17 cellular contexts compared by ENCODE assay signal in the genomic region with DNA sequence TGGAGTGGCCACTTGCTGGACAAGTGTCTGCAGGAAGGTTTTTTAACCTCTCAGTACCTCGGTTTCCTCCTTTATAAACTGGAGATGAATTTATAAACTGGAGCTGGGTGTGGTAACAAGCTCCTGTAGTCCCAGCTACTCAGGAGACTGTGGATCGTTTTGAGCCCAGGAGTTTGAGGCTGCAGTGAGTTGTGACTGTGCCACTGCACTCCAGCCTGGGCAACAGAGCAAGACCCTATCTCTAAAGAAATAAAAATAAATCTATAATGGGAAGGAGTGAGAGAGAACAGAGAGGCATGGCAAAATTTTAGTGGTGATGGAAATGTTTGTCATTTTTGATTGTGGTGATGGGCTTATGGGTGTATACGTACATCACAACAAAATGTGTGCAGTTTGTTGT. TPM values are rescaled to one million over a fixed set of nuclear protein-coding genes. Genes with fewer than 3 reads are reported as not detected.
DNase-seq lines count a peak whose midpoint lies in the region; ATAC-seq and TF ChIP-seq lines count a peak whose summit lies in the region.
"Had no signal": no experiment of that assay in that cellular context is flagged by ENCODE, and none has a peak within 500 bp of the region (broad histone marks: within the 10 kb centered on the region; RNA-seq: fewer than 3 reads in every experiment).

No MANE protein-coding gene starts in this region.

- H3K27ac Mint-ChIP-seq in Calu3 (ENCODE audit: unreplicated experiment) (peak overlapping the region; percentile 75), WTC11 (no peak overlapping the region)
- H3K27ac Mint-ChIP-seq in effector memory CD8-positive, alpha-beta T cell = peak overlapping the region; percentile 83 to 85
- no peak overlapping the region for H3K27ac Mint-ChIP-seq in stimulated activated effector memory CD8-positive, alpha-beta T cell treated with anti-CD3 and anti-CD28 coated beads, Interleukin-12 subunit alpha, Interleukin-12 subunit beta, amount 100 ng/mL, for 72 hours
- H3K27ac Mint-ChIP-seq: B cell, HFFc6 had no signal

- H3K4me3 Mint-ChIP-seq in Calu3 (ENCODE audit: low read depth, unreplicated experiment) = peak overlapping the region; percentile 96
- H3K4me3 Mint-ChIP-seq in WTC11 = no peak overlapping the region
- H3K4me3 Mint-ChIP-seq in effector memory CD8-positive, alpha-beta T cell = peak overlapping the region; percentile 95 to 96
- peak overlapping the region; percentile 93 for H3K4me3 Mint-ChIP-seq in stimulated activated effector memory CD8-positive, alpha-beta T cell treated with anti-CD3 and anti-CD28 coated beads, Interleukin-12 subunit alpha, Interleukin-12 subunit beta, amount 100 ng/mL, for 72 hours
- H3K4me3 Mint-ChIP-seq: HFFc6 had no signal

- BruUV-seq in Calu3 (replicated peaks; lab: Mats Ljungman, UMichigan) = TSS peak; percentile 20

- H3K36me3 Mint-ChIP-seq in Calu3 (ENCODE audit: insufficient read depth, unreplicated experiment) = peaks cover 44% of the 10 kb centered on the region
- H3K36me3 Mint-ChIP-seq in WTC11 = peaks cover 4% of the 10 kb centered on the region; the same call in 1 of the 2 replicates
- peaks cover 35% of the 10 kb centered on the region for H3K36me3 Mint-ChIP-seq in effector memory CD8-positive, alpha-beta T cell (ENCODE audit: insufficient read depth)
- H3K36me3 Mint-ChIP-seq in stimulated activated effector memory CD8-positive, alpha-beta T cell treated with anti-CD3 and anti-CD28 coated beads, Interleukin-12 subunit alpha, Interleukin-12 subunit beta, amount 100 ng/mL, for 72 hours = peaks cover 8% of the 10 kb centered on the region

- POLR2A ChIA-PET in WTC11 (lab: Charles Lee) = no interaction called here

- H3K4me1 Mint-ChIP-seq in Calu3 (ENCODE audit: low read depth, unreplicated experiment) = peaks cover 27% of the 10 kb centered on the region
- H3K4me1 Mint-ChIP-seq in WTC11 = peaks cover 25% of the 10 kb centered on the region
- H3K4me1 Mint-ChIP-seq in effector memory CD8-positive, alpha-beta T cell (ENCODE audit: low read depth in 2 of 2) = peaks cover 25 to 33% of the 10 kb centered on the region in 2 donors
- peaks cover 27% of the 10 kb centered on the region for H3K4me1 Mint-ChIP-seq in stimulated activated effector memory CD8-positive, alpha-beta T cell treated with anti-CD3 and anti-CD28 coated beads, Interleukin-12 subunit alpha, Interleukin-12 subunit beta, amount 100 ng/mL, for 72 hours

- DNase-seq in Calu3 (no peak), WTC11 (ENCODE audit: low spot score) (no peak), hypothalamus (lab: John Stamatoyannopoulos, UW) (no peak)
- DNase-seq in effector memory CD8-positive, alpha-beta T cell = no peak
- DNase-seq in stimulated activated effector memory CD8-positive, alpha-beta T cell treated with anti-CD3 and anti-CD28 coated beads, Interleukin-12 subunit alpha, Interleukin-12 subunit beta, amount 100 ng/mL, for 72 hours (ENCODE audit: low spot score in 2 of 2) = no peak
- no peak for DNase-seq in activated CD4-positive, alpha-beta T cell treated with anti-CD3 and anti-CD28 coated beads, Interleukin-2, amount 50 U/mL, for 1 hour
- DNase-seq in activated CD4-positive, alpha-beta T cell treated with anti-CD3 and anti-CD28 coated beads, Interleukin-2, amount 50 U/mL, for 4 hours = no peak
- DNase-seq: CD4-positive, alpha-beta memory T cell; DMS 273 treated with DMSO at 0.1 percent for 48 hours; HFFc6; NCI-H1417 treated with DMSO at 0.1 percent for 48 hours; NCI-H2029; NCI-H2171; NCI-H446; NCI-H69; SHP77 treated with DMSO at 0.1 percent for 48 hours had no signal

- H3K9me3 Mint-ChIP-seq in Calu3 (ENCODE audit: low read depth, unreplicated experiment) = no peaks in the 10 kb centered on the region
- H3K9me3 Mint-ChIP-seq in WTC11 = no peaks in the 10 kb centered on the region
- H3K9me3 Mint-ChIP-seq in effector memory CD8-positive, alpha-beta T cell = no peaks in the 10 kb centered on the region
- no peaks in the 10 kb centered on the region for H3K9me3 Mint-ChIP-seq in stimulated activated effector memory CD8-positive, alpha-beta T cell treated with anti-CD3 and anti-CD28 coated beads, Interleukin-12 subunit alpha, Interleukin-12 subunit beta, amount 100 ng/mL, for 72 hours
- H3K9me3 Mint-ChIP-seq: HFFc6 had no signal

- CTCF ChIA-PET in Calu3 (lab: Charles Lee) = no interaction called here
- CTCF ChIA-PET in WTC11 (lab: Charles Lee) = interaction anchor here (1.0 to 1.5 kb wide), 2 partner anchors 11 to 73 kb away, joined by 3 to 4 read pairs; no protein-coding TSS in a partner anchor

- no peak for ATAC-seq in WTC11
- no peak for ATAC-seq in effector memory CD8-positive, alpha-beta T cell (replicated peaks)
- ATAC-seq in stimulated activated effector memory CD8-positive, alpha-beta T cell treated with anti-CD3 and anti-CD28 coated beads, Interleukin-12 subunit alpha, Interleukin-12 subunit beta, amount 100 ng/mL, for 72 hours = no peak

- TF ChIP-seq CTCF in Calu3 (IDR thresholded peaks at IDR 0.05; ENCODE audit: unreplicated experiment) (no peak), WTC11 (IDR thresholded peaks at IDR 0.05) (no peak)

- H3K27me3 Mint-ChIP-seq in Calu3 (ENCODE audit: unreplicated experiment) (no peaks in the 10 kb centered on the region), WTC11 (ENCODE audit: low read depth) (peaks cover 72% of the 10 kb centered on the region)
- H3K27me3 Mint-ChIP-seq in effector memory CD8-positive, alpha-beta T cell = peaks cover 0 to 8% of the 10 kb centered on the region in 2 donors

- intact Hi-C loops in Calu3 (cut with micrococcal nuclease; ENCODE audit: unreplicated experiment) = loop anchor here (10.0 kb wide), 1 partner anchor 71 kb away; no protein-coding TSS in a partner anchor

TF ChIP-seq in WTC11, 78 proteins besides CTCF, POLR2A, EP300 and RAD21:
- peak; percentile 68; the same call in 1 of the 2 replicates for TF ChIP-seq ZNF121 (CRISPR knock-in tag; IDR thresholded peaks at IDR 0.05)
- no peak for TF ChIP-seq PREB (CRISPR knock-in tag; IDR thresholded peaks at IDR 0.05; ENCODE audit: borderline replicate concordance)
- no peak for TF ChIP-seq TCF7 (CRISPR knock-in tag; IDR thresholded peaks at IDR 0.05; ENCODE audit: low read depth)
- no peak for TF ChIP-seq ZNF219 (CRISPR knock-in tag; IDR thresholded peaks at IDR 0.05; ENCODE audit: borderline replicate concordance)
- TF ChIP-seq, protein P1, sequence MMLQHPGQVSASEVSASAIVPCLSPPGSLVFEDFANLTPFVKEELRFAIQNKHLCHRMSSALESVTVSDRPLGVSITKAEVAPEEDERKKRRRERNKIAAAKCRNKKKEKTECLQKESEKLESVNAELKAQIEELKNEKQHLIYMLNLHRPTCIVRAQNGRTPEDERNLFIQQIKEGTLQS (CRISPR knock-in tag; conservative IDR thresholded peaks at IDR 0.05) = no peak
- no peak for TF ChIP-seq ZNF232 (CRISPR knock-in tag; IDR thresholded peaks at IDR 0.05)
- no peak for TF ChIP-seq TEAD4 (CRISPR knock-in tag; IDR thresholded peaks at IDR 0.05)
TF ChIP-seq in WTC11: peak in this region for 1.

RNA-seq across cellular contexts. Expression of gene PDGFB, which starts 1.4 kb away (rescaled TPM):
- total RNA-seq in Calu3 (2022) = 12.1 and 25.9 TPM in 2 replicates
- total RNA-seq in WTC11 (2021) = 6.8 to 9.2 TPM (median 7.7 TPM) in 3 replicates
- total RNA-seq: B cell, HFFc6 had no signal

Comparison
In these comparisons a context has a peak if more than half of its experiments do, and no peak if none do; other contexts are left out.
1. H3K27ac Mint-ChIP-seq: peak in Calu3 (single experiment) and effector memory CD8-positive, alpha-beta T cell (2 of 2); none in WTC11 (single experiment) and stimulated activated effector memory CD8-positive, alpha-beta T cell treated with anti-CD3 and anti-CD28 coated beads, Interleukin-12 subunit alpha, Interleukin-12 subunit beta, amount 100 ng/mL, for 72 hours (single experiment).